Comparison of ENCODE assay signal across 9 cellular contexts in genomic region chr3:182621435-182622240, GRCh38.
DNase-seq lines count a peak whose midpoint lies in the region; ATAC-seq and TF ChIP-seq lines count a peak whose summit lies in the region.
"Had no signal": no experiment of that assay in that cellular context is flagged by ENCODE, and none has a peak within 500 bp of the region (broad histone marks: within the 10 kb centered on the region; RNA-seq: fewer than 3 reads in every experiment).

No MANE protein-coding gene starts in this region.

- in situ Hi-C loops in astrocyte of the cerebellum (cut with HindIII; ENCODE audit: low sequenced_read_pairs), result no loop called here

- peaks cover 29% of the 10 kb centered on the region for H3K4me1 Mint-ChIP-seq in Calu3 (ENCODE audit: low read depth, unreplicated experiment)
- no peaks in the 10 kb centered on the region for H3K4me1 Mint-ChIP-seq in HFFc6 (ENCODE audit: low read depth)
- H3K4me1 Mint-ChIP-seq in mesothelial cell of epicardium, result peaks cover 7% of the 10 kb centered on the region

- H3K4me3 ChIP-seq in astrocyte of the cerebellum (ENCODE audit: low read depth, low read length), result no peak overlapping the region

- TF ChIP-seq CTCF in Calu3 (IDR thresholded peaks at IDR 0.05; ENCODE audit: unreplicated experiment), result peak; percentile 54
- peak; percentile 10; the same call in 1 of the 2 replicates for TF ChIP-seq CTCF in HFFc6 (IDR thresholded peaks at IDR 0.05)
- TF ChIP-seq CTCF in astrocyte of the cerebellum (IDR thresholded peaks at IDR 0.05; ENCODE audit: low read depth, low read length, missing control alignments), result peak; percentile 66
- TF ChIP-seq CTCF in mesothelial cell of epicardium (IDR thresholded peaks at IDR 0.05; ENCODE audit: unreplicated experiment), result peak; percentile 25

- H3K27me3 Mint-ChIP-seq in Calu3 (ENCODE audit: unreplicated experiment), result no peaks in the 10 kb centered on the region
- no peaks in the 10 kb centered on the region for H3K27me3 Mint-ChIP-seq in HFFc6 (ENCODE audit: insufficient read depth)
- H3K27me3 Mint-ChIP-seq in mesothelial cell of epicardium (ENCODE audit: low read depth), result peaks cover 29% of the 10 kb centered on the region

- BruUV-seq in Calu3 (replicated peaks; lab: Mats Ljungman, UMichigan), result no TSS peak

- H3K9me3 Mint-ChIP-seq in Calu3 (ENCODE audit: low read depth, unreplicated experiment) (peaks cover 5% of the 10 kb centered on the region), HFFc6 (peaks cover 18% of the 10 kb centered on the region), mesothelial cell of epicardium (no peaks in the 10 kb centered on the region)

- H3K36me3 Mint-ChIP-seq in Calu3 (ENCODE audit: insufficient read depth, unreplicated experiment) (peaks cover 3% of the 10 kb centered on the region), HFFc6 (ENCODE audit: low read depth) (no peaks in the 10 kb centered on the region), mesothelial cell of epicardium (no peaks in the 10 kb centered on the region)

- intact Hi-C loops in Calu3 (cut with micrococcal nuclease; ENCODE audit: unreplicated experiment), result no loop called here

- DNase-seq in Calu3, result peak; percentile 32
- DNase-seq in HFFc6, result no peak
- no peak for DNase-seq in astrocyte of the cerebellum (ENCODE audit: low read depth)
- DNase-seq in mesothelial cell of epicardium (ENCODE audit: low spot score in 2 of 2, unreplicated experiment in 2 of 2), result no peak
- no peak for DNase-seq in NOMO-1 treated with dmso at 0.1 percent for 144 hours (lab: John Stamatoyannopoulos, UW; ENCODE audit: unreplicated experiment)
- DNase-seq: activated naive CD4-positive, alpha-beta T cell treated with Interleukin-2 at 50 U/mL for 16 hours; kidney had no signal

- H3K4me3 Mint-ChIP-seq in Calu3 (ENCODE audit: low read depth, unreplicated experiment) (no peak overlapping the region), HFFc6 (no peak overlapping the region), mesothelial cell of epicardium (no peak overlapping the region)

- ATAC-seq in HG03354 (IDR thresholded peaks at IDR 0.05; ENCODE audit: poor library complexity, severe bottlenecking, unreplicated experiment) (no peak), GM21447 (IDR thresholded peaks at IDR 0.05; ENCODE audit: unreplicated experiment) (no peak)

- CTCF ChIA-PET in Calu3 (lab: Charles Lee), result interaction anchor here (0.7 to 1.7 kb wide), 9 partner anchors 10 to 1411 kb away, joined by 3 to 10 read pairs (median 3); no protein-coding TSS in a partner anchor

- H3K27ac Mint-ChIP-seq in Calu3 (ENCODE audit: unreplicated experiment), result no peak overlapping the region
- no peak overlapping the region for H3K27ac Mint-ChIP-seq in HFFc6
- no peak overlapping the region for H3K27ac Mint-ChIP-seq in mesothelial cell of epicardium

Comparison
In these comparisons a context has a peak if more than half of its experiments do, and no peak if none do; other contexts are left out.
1. CTCF ChIP-seq: peak in every context shown above with its lines; median percentile 66 in astrocyte of the cerebellum; 54 in Calu3; 25 in mesothelial cell of epicardium; 10 in HFFc6.